ENCODE assay signal across 9 cellular contexts in the genomic region with DNA sequence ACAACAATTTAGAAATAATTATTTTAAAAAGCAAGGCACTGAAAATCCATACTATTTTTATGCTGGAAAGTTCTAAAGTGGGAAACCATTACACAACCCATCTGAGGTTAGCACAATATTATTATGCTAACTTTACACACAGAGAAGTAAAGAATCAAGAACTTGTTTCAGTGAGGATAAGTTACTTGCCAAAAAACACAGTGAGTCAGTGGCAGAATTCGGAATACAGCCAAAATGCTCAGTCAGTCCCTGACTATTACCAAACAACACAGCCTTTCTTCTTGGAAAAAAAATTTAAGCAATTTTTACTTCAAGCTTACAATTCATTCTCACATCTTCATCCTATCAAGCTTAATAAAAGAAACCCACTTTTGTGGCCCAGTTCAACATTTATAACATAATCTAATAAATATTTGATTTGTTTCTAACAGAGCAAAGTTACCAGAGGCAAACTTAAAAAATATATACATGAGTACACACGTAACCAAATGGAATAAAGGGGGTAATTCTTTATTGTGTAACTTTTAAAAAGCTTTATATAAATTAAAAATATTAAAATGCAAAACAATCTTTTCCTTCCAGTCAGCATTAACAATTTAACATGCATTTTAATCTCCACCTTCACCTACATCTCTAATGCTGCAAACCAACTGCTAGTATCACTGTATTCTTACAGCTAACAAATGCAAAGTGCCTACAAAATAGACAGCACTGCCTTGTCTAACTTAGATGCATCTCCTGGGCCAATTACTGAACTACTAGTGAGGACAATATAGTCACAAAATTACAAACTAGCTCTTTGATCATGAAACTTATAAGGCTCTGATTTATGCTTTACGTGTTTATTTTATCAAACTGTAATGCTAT. TPM values are rescaled to one million over a fixed set of nuclear protein-coding genes. Genes with fewer than 3 reads are reported as not detected.
A peak's percentile ranks its signal among the peaks of the same experiment; 100 is the strongest.
DNase-seq lines count a peak whose midpoint lies in the region; ATAC-seq, FAIRE-seq and TF ChIP-seq lines count a peak whose summit lies in the region.
"Had no signal": no experiment of that assay in that cellular context is flagged by ENCODE, and none has a peak within 500 bp of the region (broad histone marks: within the 10 kb centered on the region; RNA-seq: fewer than 3 reads in every experiment).

No MANE protein-coding gene starts in this region.

- intact Hi-C loops in mucosa of descending colon (cut with DNase I, micrococcal nuclease), result no loop called here

- no peaks in the 10 kb centered on the region for H3K9me2 ChIP-seq in OCI-LY1 (ENCODE audit: low read depth, low read length)

- H4K20me1 ChIP-seq in OCI-LY1 (ENCODE audit: insufficient read depth, low read length), result no peaks in the 10 kb centered on the region

- H3K79me2 ChIP-seq in OCI-LY1 (ENCODE audit: insufficient read depth, low read length), result peaks cover 58% of the 10 kb centered on the region

- peak overlapping the region; percentile 95 for H3K27ac ChIP-seq in OCI-LY1 (ENCODE audit: low read depth, low read length, poor library complexity, severe bottlenecking)

- peak overlapping the region; percentile 87 for H3K4me2 ChIP-seq in OCI-LY1 (ENCODE audit: low read length)

- no peak for TF ChIP-seq POLR2A in GM12892 (IDR thresholded peaks at IDR 0.05; ENCODE audit: low read depth, low read length)

- no peak overlapping the region for H2AFZ ChIP-seq in OCI-LY1 (ENCODE audit: low read length)

- peak; percentile 26 for ATAC-seq in mucosa of descending colon
- no peak for ATAC-seq in HG02938 (IDR thresholded peaks at IDR 0.05; ENCODE audit: unreplicated experiment)

- H3K27me3 ChIP-seq in OCI-LY1 (ENCODE audit: insufficient read depth, low read length), result no peaks in the 10 kb centered on the region

- H3K4me3 ChIP-seq in OCI-LY1 (ENCODE audit: low read depth, low read length, poor library complexity, severe bottlenecking) (peak overlapping the region; percentile 65), mucosa of descending colon (no peak overlapping the region)

- H3K36me3 ChIP-seq in OCI-LY1 (ENCODE audit: insufficient read depth, low read length) (peaks cover 46% of the 10 kb centered on the region), mucosa of descending colon (ENCODE audit: low read depth) (no peaks in the 10 kb centered on the region)

- H3K9ac ChIP-seq in OCI-LY1 (ENCODE audit: low read length), result peak overlapping the region; percentile 68

- H3K4me1 ChIP-seq in OCI-LY1 (ENCODE audit: insufficient read depth, low read length, severe bottlenecking) (peaks cover 59% of the 10 kb centered on the region), mucosa of descending colon (ENCODE audit: low read depth) (no peaks in the 10 kb centered on the region)

- DNase-seq in AML-193 (lab: John Stamatoyannopoulos, UW) (peak; percentile 50 to 64), mucosa of descending colon (peak in 1 of 3 donors; percentile 14), GM12892 (ENCODE audit: insufficient read length) (no peak), DMS153 (lab: John Stamatoyannopoulos, UW) (no peak)
- DNase-seq in stimulated activated CD4-positive, alpha-beta T cell treated with anti-CD3 and anti-CD28 coated beads, Interleukin-2, amount 100 ng/mL, for 24 hours, result no peak
- DNase-seq: activated CD4-positive, alpha-beta memory T cell treated with anti-CD3 and anti-CD28 coated beads, Interleukin-2, amount 10 ng/mL, durations not matched to agents 7 days and 5 days had no signal

- peaks cover 5% of the 10 kb centered on the region; the same call in 1 of the 2 replicates for H3F3A ChIP-seq in OCI-LY1 (ENCODE audit: insufficient read depth, low read length)

- H3K9me3 ChIP-seq in OCI-LY1 (ENCODE audit: low read length) (no peaks in the 10 kb centered on the region), mucosa of descending colon (no peaks in the 10 kb centered on the region)

- TF ChIP-seq CTCF in OCI-LY1 (IDR thresholded peaks at IDR 0.05; ENCODE audit: low read length), result no peak
- TF ChIP-seq CTCF in mucosa of descending colon (IDR thresholded peaks at IDR 0.05), result no peak

- peak; percentile 48 for FAIRE-seq in endometrium (lab: Jason Lieb, UNC)
- FAIRE-seq in GM12892 (lab: Jason Lieb, UNC), result no peak

RNA-seq across cellular contexts. Expression of a gene that starts 55.2 kb away (rescaled TPM):
- total RNA-seq in mucosa of descending colon, result 10 to 100 TPM in 2 of 3 donors, 1 to 10 TPM in 1; 7.0 to 29.7 (median 14.4) TPM
- polyA plus RNA-seq in GM12892 (2012; ENCODE audit: missing spikeins), result 37.0 TPM

Comparison
In these comparisons a context has a peak if more than half of its experiments do, and no peak if none do; other contexts are left out.
1. DNase-seq: peak in AML-193 (2 of 2); none in GM12892 (single experiment), DMS153 (single experiment) and stimulated activated CD4-positive, alpha-beta T cell treated with anti-CD3 and anti-CD28 coated beads, Interleukin-2, amount 100 ng/mL, for 24 hours (0 of 2).